1 cellular context compared by ENCODE assay signal in genomic region chr6:5172057-5172683, GRCh38.
TF ChIP-seq lines count a peak whose summit lies in the region.

No MANE protein-coding gene starts in this region.

TF ChIP-seq in GM23338, 12 proteins besides CTCF, POLR2A, EP300 and RAD21 (continued from another document):
- TF ChIP-seq ZNF462 (CRISPR knock-in tag; IDR thresholded peaks at IDR 0.05): no peak
